In genomic region chr6:7991992-7992815, GRCh38 we compare ENCODE assay signal across 1 cellular context.
TF ChIP-seq lines count a peak whose summit lies in the region.

No MANE protein-coding gene starts in this region.

TF ChIP-seq in HCT116, 20 proteins besides CTCF, POLR2A, EP300 and RAD21:
- no peak for TF ChIP-seq REST (IDR thresholded peaks at IDR 0.05; ENCODE audit: low read depth)
- no peak for TF ChIP-seq FOSL1 (IDR thresholded peaks at IDR 0.05; ENCODE audit: low read depth)
- TF ChIP-seq SIN3A (IDR thresholded peaks at IDR 0.05; ENCODE audit: low read depth): no peak
- TF ChIP-seq TCF7L2 (IDR thresholded peaks at IDR 0.05; ENCODE audit: borderline replicate concordance, extremely low read depth, insufficient read depth, insufficient read length): no peak
- no peak for TF ChIP-seq POLR2AphosphoS5 (IDR thresholded peaks at IDR 0.05; ENCODE audit: low read depth, low read length)
- TF ChIP-seq SRF (IDR thresholded peaks at IDR 0.05; ENCODE audit: low read depth): no peak
- TF ChIP-seq, protein P1, sequence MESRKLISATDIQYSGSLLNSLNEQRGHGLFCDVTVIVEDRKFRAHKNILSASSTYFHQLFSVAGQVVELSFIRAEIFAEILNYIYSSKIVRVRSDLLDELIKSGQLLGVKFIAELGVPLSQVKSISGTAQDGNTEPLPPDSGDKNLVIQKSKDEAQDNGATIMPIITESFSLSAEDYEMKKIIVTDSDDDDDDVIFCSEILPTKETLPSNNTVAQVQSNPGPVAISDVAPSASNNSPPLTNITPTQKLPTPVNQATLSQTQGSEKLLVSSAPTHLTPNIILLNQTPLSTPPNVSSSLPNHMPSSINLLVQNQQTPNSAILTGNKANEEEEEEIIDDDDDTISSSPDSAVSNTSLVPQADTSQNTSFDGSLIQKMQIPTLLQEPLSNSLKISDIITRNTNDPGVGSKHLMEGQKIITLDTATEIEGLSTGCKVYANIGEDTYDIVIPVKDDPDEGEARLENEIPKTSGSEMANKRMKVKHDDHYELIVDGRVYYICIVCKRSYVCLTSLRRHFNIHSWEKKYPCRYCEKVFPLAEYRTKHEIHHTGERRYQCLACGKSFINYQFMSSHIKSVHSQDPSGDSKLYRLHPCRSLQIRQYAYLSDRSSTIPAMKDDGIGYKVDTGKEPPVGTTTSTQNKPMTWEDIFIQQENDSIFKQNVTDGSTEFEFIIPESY (IDR thresholded peaks at IDR 0.05; ENCODE audit: extremely low read depth, insufficient replicate concordance, low read length): no peak
- TF ChIP-seq SP1 (IDR thresholded peaks at IDR 0.05; ENCODE audit: low read depth): no peak
- TF ChIP-seq ZFX (IDR thresholded peaks at IDR 0.05): no peak
- TF ChIP-seq MAX (IDR thresholded peaks at IDR 0.05): no peak
- no peak for TF ChIP-seq CBX3 (IDR thresholded peaks at IDR 0.05; ENCODE audit: low read depth)
- no peak for TF ChIP-seq CEBPB (IDR thresholded peaks at IDR 0.05; ENCODE audit: low read depth)
- TF ChIP-seq ELF1 (IDR thresholded peaks at IDR 0.05; ENCODE audit: borderline replicate concordance, low read depth): no peak
- no peak for TF ChIP-seq ZNF274 (IDR thresholded peaks at IDR 0.05; ENCODE audit: low read depth, low read length)
- no peak for TF ChIP-seq JUND (IDR thresholded peaks at IDR 0.05)
- no peak for TF ChIP-seq EZH2phosphoT487 (IDR thresholded peaks at IDR 0.05; ENCODE audit: borderline replicate concordance)
- no peak for TF ChIP-seq EGR1 (IDR thresholded peaks at IDR 0.05; ENCODE audit: low read depth)
- no peak for TF ChIP-seq ATF3 (IDR thresholded peaks at IDR 0.05)
- no peak for TF ChIP-seq EZH2 (IDR thresholded peaks at IDR 0.05)
- TF ChIP-seq YY1 (IDR thresholded peaks at IDR 0.05; ENCODE audit: extremely low read depth, insufficient replicate concordance, low read depth, low read length): no peak
